ENCODE assay signal across 8 cellular contexts in the genomic region with DNA sequence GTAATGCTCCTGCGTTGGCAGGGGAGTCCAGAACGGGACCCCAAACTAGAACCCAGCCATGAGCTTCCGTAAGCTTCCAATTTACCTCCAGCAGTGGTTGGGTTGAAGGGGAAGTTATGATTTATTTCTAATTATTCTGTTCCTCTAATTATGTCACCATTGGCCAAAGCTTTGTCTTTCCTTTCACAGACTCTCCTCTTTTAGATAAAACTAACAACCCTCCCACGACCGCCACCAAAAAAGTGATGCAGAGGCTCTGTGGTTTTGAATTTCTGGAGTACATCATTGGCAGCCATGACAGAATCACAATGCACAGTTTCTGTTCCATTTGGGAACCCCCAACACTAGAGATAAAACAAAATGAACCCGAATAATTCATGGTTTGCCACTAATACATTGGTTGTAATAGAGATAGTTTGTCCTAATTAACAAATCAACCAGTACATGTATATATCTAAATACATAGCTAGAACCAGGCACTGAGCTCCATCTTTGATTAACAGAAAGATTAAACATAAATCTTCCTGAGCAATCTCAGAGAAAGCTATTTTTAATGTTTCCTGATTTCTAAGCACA.
DNase-seq lines count a peak whose midpoint lies in the region; ATAC-seq and TF ChIP-seq lines count a peak whose summit lies in the region.

No MANE protein-coding gene starts in this region.

- peaks cover 7 to 15% of the 10 kb centered on the region in 2 donors for H3K4me1 ChIP-seq in neuronal stem cell (ENCODE audit: control insufficient read depth in 2 of 2, insufficient read depth in 1 of 2, low read depth in 1 of 2, low read length in 2 of 2)

- DNase-seq in T-helper 22 cell (ENCODE audit: low read depth) (peak; percentile 69), coronary artery (ENCODE audit: low spot score) (no peak), neuronal stem cell (ENCODE audit: low spot score) (no peak), nucleus accumbens (lab: John Stamatoyannopoulos, UW) (no peak)

- no peak overlapping the region for H3K4ac ChIP-seq in neuronal stem cell (ENCODE audit: low read length)

- no peaks in the 10 kb centered on the region for H3K79me1 ChIP-seq in neuronal stem cell (ENCODE audit: low read depth, low read length)

- H3K9me3 ChIP-seq in neuronal stem cell (replicated peaks in 1 of 2; ENCODE audit: control insufficient read depth in 2 of 2, insufficient read depth in 1 of 2, low read depth in 1 of 2, low read length in 2 of 2): no peaks in the 10 kb centered on the region

- no peak overlapping the region for H3K14ac ChIP-seq in neuronal stem cell (ENCODE audit: low read length)

- H2BK5ac ChIP-seq in neuronal stem cell (ENCODE audit: low read length): no peak overlapping the region

- H3K27me3 ChIP-seq in neuronal stem cell (ENCODE audit: control insufficient read depth in 3 of 3, insufficient read depth in 3 of 3, low read depth in 1 of 3, low read length in 3 of 3): peaks cover 9 to 68% (median 15%) of the 10 kb centered on the region in 3 experiments

- H2BK15ac ChIP-seq in neuronal stem cell (ENCODE audit: low read length): no peak overlapping the region

- WGBS in neuronal stem cell (ENCODE audit: extremely low coverage in 2 of 2, insufficient read length in 2 of 2, insufficient replicate concordance in 1 of 2), 2 donors: no CpG with 5 or more reads among the region's 6 CpGs

- H3K4me3 ChIP-seq in coronary artery (peak overlapping the region; percentile 82), neuronal stem cell (ENCODE audit: low read length in 2 of 2) (peak overlapping the region in 1 of 2 donors; percentile 64)

- peak overlapping the region; percentile 96 for H2AFZ ChIP-seq in neuronal stem cell (ENCODE audit: low read length)

- peak overlapping the region; percentile 74 for H3K4me2 ChIP-seq in neuronal stem cell (ENCODE audit: insufficient read depth, low read length, poor library complexity, severe bottlenecking)

- TF ChIP-seq CTCF in coronary artery (IDR thresholded peaks at IDR 0.05): no peak

- H3K23ac ChIP-seq in neuronal stem cell (ENCODE audit: low read depth, low read length, poor library complexity): no peak overlapping the region

- no peak overlapping the region for H4K91ac ChIP-seq in neuronal stem cell (ENCODE audit: low read depth, low read length, poor library complexity)

- H2BK12ac ChIP-seq in neuronal stem cell (ENCODE audit: low read length): no peak overlapping the region

- H4K8ac ChIP-seq in neuronal stem cell (ENCODE audit: low read depth, low read length): no peak overlapping the region

- H3K27ac ChIP-seq in coronary artery (peak overlapping the region; percentile 94 to 95), neuronal stem cell (replicated peaks; ENCODE audit: low read length) (no peak overlapping the region)

- H3K9ac ChIP-seq in neuronal stem cell (ENCODE audit: low read depth, low read length, poor library complexity): no peak overlapping the region

- H2BK120ac ChIP-seq in neuronal stem cell (ENCODE audit: low read depth, low read length): no peak overlapping the region

- H2AK5ac ChIP-seq in neuronal stem cell (ENCODE audit: low read depth, low read length): no peak overlapping the region

- ATAC-seq in GM21825 (IDR thresholded peaks at IDR 0.05; ENCODE audit: unreplicated experiment) (peak; percentile 1), GM19463 (IDR thresholded peaks at IDR 0.05; ENCODE audit: unreplicated experiment) (no peak), GM18873 (IDR thresholded peaks at IDR 0.05; ENCODE audit: low FRiP score, unreplicated experiment) (no peak), HG02610 (IDR thresholded peaks at IDR 0.05; ENCODE audit: unreplicated experiment) (no peak)

- H3K36me3 ChIP-seq in neuronal stem cell (replicated peaks in 1 of 2; ENCODE audit: control insufficient read depth in 2 of 2, insufficient read depth in 2 of 2, low read length in 2 of 2): no peaks in the 10 kb centered on the region

- no peak overlapping the region for H3K18ac ChIP-seq in neuronal stem cell (ENCODE audit: low read length)
